In genomic region chr10:68278906-68279753, GRCh38 we compare ENCODE assay signal across 5 cellular contexts. TPM values are rescaled to one million over a fixed set of nuclear protein-coding genes. Genes with fewer than 3 reads are reported as not detected.
"Had no signal": no experiment of that assay in that cellular context is flagged by ENCODE, and none has a peak within 500 bp of the region (broad histone marks: within the 10 kb centered on the region; RNA-seq: fewer than 3 reads in every experiment).

No MANE protein-coding gene starts in this region.

RNA-seq across cellular contexts. Expression of gene ATOH7, which starts 47.2 kb away (rescaled TPM):
- total RNA-seq: MCF 10A, PC-9, Right ventricle myocardium inferior, RPMI7951, SJCRH30 had no signal
